In genomic region chr6:149043476-149044130, GRCh38 we compare ENCODE assay signal across 1 cellular context.
A peak's percentile ranks its signal among the peaks of the same experiment; 100 is the strongest.
TF ChIP-seq lines count a peak whose summit lies in the region.

No MANE protein-coding gene starts in this region.

TF ChIP-seq in GM12878, 131 proteins besides CTCF, POLR2A, EP300 and RAD21 (continued from another document and continues in another):
- TF ChIP-seq NKRF (conservative IDR thresholded peaks at IDR 0.05) (0 out of 2 replicates have a peak, but pooled peaks have one; percentile 29), RB1 (IDR thresholded peaks at IDR 0.05; ENCODE audit: borderline replicate concordance) (no peak), SIN3A (IDR thresholded peaks at IDR 0.05; ENCODE audit: low read depth, low read length) (no peak), SMAD5 (IDR thresholded peaks at IDR 0.05; ENCODE audit: low read depth) (no peak), ZBED1 (IDR thresholded peaks at IDR 0.05; ENCODE audit: borderline replicate concordance) (no peak), FOS (IDR thresholded peaks at IDR 0.05; ENCODE audit: borderline replicate concordance, extremely low read depth, insufficient read length) (no peak), MLLT1 (IDR thresholded peaks at IDR 0.05) (peak; percentile 98), PKNOX1 (IDR thresholded peaks at IDR 0.05) (no peak; the same call in 1 of the 2 replicates), PAX8 (IDR thresholded peaks at IDR 0.05) (no peak), RELA (IDR thresholded peaks at IDR 0.05; ENCODE audit: borderline replicate concordance, partially characterized antibody) (no peak), ATF2 (IDR thresholded peaks at IDR 0.05; ENCODE audit: low read length) (no peak), TARDBP (IDR thresholded peaks at IDR 0.05; ENCODE audit: borderline replicate concordance) (no peak), PAX5 (IDR thresholded peaks at IDR 0.05; ENCODE audit: borderline replicate concordance, low read depth, low read length) (no peak), MYC (IDR thresholded peaks at IDR 0.05; ENCODE audit: insufficient read depth, insufficient read length, insufficient replicate concordance, low read length, severe bottlenecking) (no peak), CBX3 (IDR thresholded peaks at IDR 0.05; ENCODE audit: borderline replicate concordance, low read depth) (no peak), NFXL1 (IDR thresholded peaks at IDR 0.05; ENCODE audit: borderline replicate concordance) (no peak), ESRRA (IDR thresholded peaks at IDR 0.05; ENCODE audit: low read length) (no peak), RUNX3 (IDR thresholded peaks at IDR 0.05; ENCODE audit: low read length) (peak; percentile 70), TBL1XR1 (IDR thresholded peaks at IDR 0.05; ENCODE audit: low read depth, low read length) (no peak), PML (IDR thresholded peaks at IDR 0.05; ENCODE audit: low read length) (no peak), MEF2B (IDR thresholded peaks at IDR 0.05; ENCODE audit: partially characterized antibody, poor library complexity, severe bottlenecking) (no peak), IKZF2 (IDR thresholded peaks at IDR 0.05) (peak; percentile 37 to 55; a peak in 2 of 4 replicates), POLR2AphosphoS2 (IDR thresholded peaks at IDR 0.05; ENCODE audit: low read depth, low read length) (no peak), ZBTB40 (IDR thresholded peaks at IDR 0.05; ENCODE audit: borderline replicate concordance) (no peak), ZNF274 (IDR thresholded peaks at IDR 0.05; ENCODE audit: insufficient read depth, insufficient read length) (no peak), ZNF207 (IDR thresholded peaks at IDR 0.05; ENCODE audit: borderline replicate concordance) (no peak), MXI1 (IDR thresholded peaks at IDR 0.05; ENCODE audit: low read depth, low read length) (no peak), ZNF384 (IDR thresholded peaks at IDR 0.05; ENCODE audit: borderline replicate concordance, low read depth, low read length) (no peak), JUNB (IDR thresholded peaks at IDR 0.05) (no peak), SP1 (IDR thresholded peaks at IDR 0.05; ENCODE audit: low read depth, low read length) (no peak), CBFB (IDR thresholded peaks at IDR 0.05; ENCODE audit: low read depth) (no peak), TCF12 (IDR thresholded peaks at IDR 0.05; ENCODE audit: low read depth, low read length) (no peak), BMI1 (IDR thresholded peaks at IDR 0.05; ENCODE audit: borderline replicate concordance) (no peak), SUPT20H (IDR thresholded peaks at IDR 0.05; ENCODE audit: borderline replicate concordance, control insufficient read depth, low read depth, low read length) (no peak), HDAC2 (IDR thresholded peaks at IDR 0.05) (no peak), SMAD1 (IDR thresholded peaks at IDR 0.05; ENCODE audit: low read depth, partially characterized antibody) (no peak), CREM (IDR thresholded peaks at IDR 0.05; ENCODE audit: low read depth) (no peak), POU2F2 (IDR thresholded peaks at IDR 0.05; ENCODE audit: borderline replicate concordance, low read depth, low read length) (peak; percentile 19; the same call in 1 of the 3 replicates), LARP7 (IDR thresholded peaks at IDR 0.05) (peak; percentile 57; the same call in 1 of the 2 replicates), IRF3 (IDR thresholded peaks at IDR 0.05) (no peak), ZNF217 (IDR thresholded peaks at IDR 0.05) (peak; percentile 72), NR2C1 (IDR thresholded peaks at IDR 0.05) (no peak), ZNF24 (IDR thresholded peaks at IDR 0.05) (no peak), E2F4 (IDR thresholded peaks at IDR 0.05; ENCODE audit: low read depth, low read length) (no peak), IRF4 (IDR thresholded peaks at IDR 0.05; ENCODE audit: low read depth, low read length) (no peak), BCLAF1 (IDR thresholded peaks at IDR 0.05) (no peak), ZBTB11 (CRISPR knock-in tag; IDR thresholded peaks at IDR 0.05) (no peak), ZZZ3 (IDR thresholded peaks at IDR 0.05; ENCODE audit: control insufficient read depth, insufficient read length, low read depth) (no peak)
